14 cellular contexts compared by ENCODE assay signal in genomic region chr14:75275598-75275997, GRCh38. TPM values are rescaled to one million over a fixed set of nuclear protein-coding genes. Genes with fewer than 3 reads are reported as not detected.
DNase-seq lines count a peak whose midpoint lies in the region; ATAC-seq and TF ChIP-seq lines count a peak whose summit lies in the region.
"Had no signal": no experiment of that assay in that cellular context is flagged by ENCODE, and none has a peak within 500 bp of the region (broad histone marks: within the 10 kb centered on the region; RNA-seq: fewer than 3 reads in every experiment).

No MANE protein-coding gene starts in this region.

- no peak overlapping the region for H2BK15ac ChIP-seq in mesenchymal stem cell (ENCODE audit: low read depth, poor library complexity, severe bottlenecking)

- H4K20me1 ChIP-seq in PC-3 (ENCODE audit: low read length) = peaks cover 19% of the 10 kb centered on the region

- no peak overlapping the region for H2BK5ac ChIP-seq in mesenchymal stem cell (ENCODE audit: low read depth, low read length, poor library complexity, severe bottlenecking)

- no peak for TF ChIP-seq CTCF in breast epithelium (IDR thresholded peaks at IDR 0.05)
- no peak for TF ChIP-seq CTCF in GM10266 (IDR thresholded peaks at IDR 0.05; ENCODE audit: control insufficient read depth, insufficient read depth, low read depth, missing control alignments)
- TF ChIP-seq CTCF in ovary (IDR thresholded peaks at IDR 0.05) = no peak
- TF ChIP-seq CTCF in PC-3 (conservative IDR thresholded peaks at IDR 0.05; ENCODE audit: low read depth, low read length) = no peak

- TF ChIP-seq EP300 in ovary (IDR thresholded peaks at IDR 0.05) = no peak

- H3K79me1 ChIP-seq in mesenchymal stem cell (replicated peaks; ENCODE audit: low read length, poor library complexity, severe bottlenecking) = peaks cover 10% of the 10 kb centered on the region

- intact Hi-C loops in CD4-positive, alpha-beta memory T cell (cut with micrococcal nuclease) = no loop called here
- intact Hi-C loops in breast epithelium (cut with DNase I; ENCODE audit: low total_unique reads) (no loop called here), ovary (cut with DNase I) (loop anchor here in 1 of 4 donors (5.0 kb wide), 1 partner anchor 98 kb away; the partner anchor contains the start of gene TMED10), PC-3 (cut with micrococcal nuclease) (loop anchor here (5.0 kb wide), 1 partner anchor 98 kb away; the partner anchor contains the start of gene TMED10)

- peak overlapping the region; percentile 19 for H2AK5ac ChIP-seq in mesenchymal stem cell (ENCODE audit: low read length, severe bottlenecking)

- H3K36me3 Mint-ChIP-seq in CD4-positive, alpha-beta memory T cell = peaks cover 4 to 21% of the 10 kb centered on the region in 2 donors

- peak overlapping the region in 6 of 8 donors; percentile 32 to 72 (median 60) for H3K4me3 Mint-ChIP-seq in CD4-positive, alpha-beta memory T cell

- H3K27ac Mint-ChIP-seq in CD4-positive, alpha-beta memory T cell = peak overlapping the region; percentile 85 to 99 (median 98)

- H4K91ac ChIP-seq in mesenchymal stem cell (ENCODE audit: low read length) = no peak overlapping the region

- no peak overlapping the region for H3K18ac ChIP-seq in mesenchymal stem cell (ENCODE audit: low read depth in 1 of 2, low read length in 2 of 2)

- H3K9ac ChIP-seq in mesenchymal stem cell (ENCODE audit: low read length) (no peak overlapping the region), PC-3 (ENCODE audit: low read length) (no peak overlapping the region)

- H2AFZ ChIP-seq in mesenchymal stem cell (ENCODE audit: low read depth, low read length) (no peak overlapping the region), PC-3 (ENCODE audit: low read length) (no peak overlapping the region)

- peak overlapping the region; percentile 9 to 50 for H2BK12ac ChIP-seq in mesenchymal stem cell (ENCODE audit: low read length in 2 of 2)

- H3K23ac ChIP-seq in mesenchymal stem cell (ENCODE audit: low read length in 2 of 2) = no peak overlapping the region

- no peak overlapping the region for H3K4ac ChIP-seq in mesenchymal stem cell (ENCODE audit: low read depth in 1 of 2, low read length in 2 of 2)

- H3K27me3 Mint-ChIP-seq in CD4-positive, alpha-beta memory T cell = peaks cover 0 to 14% of the 10 kb centered on the region in 2 donors

- H3K79me2 ChIP-seq in PC-3 (ENCODE audit: low read length) = no peaks in the 10 kb centered on the region

- peaks cover 38 to 67% (median 53%) of the 10 kb centered on the region in 4 donors for H3K4me1 Mint-ChIP-seq in CD4-positive, alpha-beta memory T cell

- no peaks in the 10 kb centered on the region for H3K9me2 ChIP-seq in PC-3 (replicated peaks; ENCODE audit: low read length)

- DNase-seq in CD4-positive, alpha-beta memory T cell = no peak
- DNase-seq in breast epithelium (ENCODE audit: low spot score in 2 of 2) = no peak
- no peak for DNase-seq in mesenchymal stem cell
- DNase-seq in stimulated activated CD8-positive, alpha-beta memory T cell treated with anti-CD3 and anti-CD28 coated beads, Interleukin-4, amount 100 ng/mL, for 48 hours = peak; percentile 19
- no peak for DNase-seq in GM10266 (ENCODE audit: extremely low spot score)
- no peak for DNase-seq in ovary
- DNase-seq in PC-3 = no peak
- DNase-seq: activated CD4-positive, CD25-positive, alpha-beta regulatory T cell treated with anti-CD3 and anti-CD28 coated beads, Interleukin-2, amount 50 U/mL, for 72 hours; activated T-cell treated with anti-CD3 and anti-CD28 coated beads for 4 hours; amniotic stem cell; kidney; NCI-H446 treated with DMSO at 0.1 percent for 48 hours had no signal

- H3K36me3 ChIP-seq in CD4-positive, alpha-beta memory T cell (ENCODE audit: insufficient read depth, low read length) = no peaks in the 10 kb centered on the region
- H3K36me3 ChIP-seq in breast epithelium (no peaks in the 10 kb centered on the region), mesenchymal stem cell (ENCODE audit: control insufficient read depth in 1 of 2, insufficient read depth in 2 of 2, low read depth in 1 of 2, low read length in 2 of 2) (peaks cover 2 to 6% of the 10 kb centered on the region in 2 experiments), ovary (peaks cover 3% of the 10 kb centered on the region), PC-3 (ENCODE audit: low read depth, low read length) (peaks cover 4% of the 10 kb centered on the region; the same call in 1 of the 2 replicates)

- BruUV-seq in PC-3 (replicated peaks; lab: Mats Ljungman, UMichigan) = no TSS peak

- H3K4me3 ChIP-seq in CD4-positive, alpha-beta memory T cell (ENCODE audit: low read length in 2 of 2) = no peak overlapping the region
- H3K4me3 ChIP-seq in breast epithelium (no peak overlapping the region), mesenchymal stem cell (ENCODE audit: insufficient read depth in 1 of 2, low read depth in 1 of 2, low read length in 2 of 2) (no peak overlapping the region), ovary (no peak overlapping the region), PC-3 (ENCODE audit: low read length) (no peak overlapping the region)
- H3K4me3 ChIP-seq: K562 had no signal

- peaks cover 0 to 12% (median 0%) of the 10 kb centered on the region in 8 donors for H3K9me3 Mint-ChIP-seq in CD4-positive, alpha-beta memory T cell

- no peaks in the 10 kb centered on the region for H3F3A ChIP-seq in PC-3 (ENCODE audit: low read length, unreplicated experiment)

- H3K4me2 ChIP-seq in mesenchymal stem cell (ENCODE audit: low read length, poor library complexity, severe bottlenecking) (no peak overlapping the region), PC-3 (ENCODE audit: low read length) (no peak overlapping the region)

- peak overlapping the region; percentile 58 for H3K27ac ChIP-seq in CD4-positive, alpha-beta memory T cell (ENCODE audit: low read depth, low read length)
- H3K27ac ChIP-seq in breast epithelium = peak overlapping the region; percentile 100
- no peak overlapping the region for H3K27ac ChIP-seq in mesenchymal stem cell (ENCODE audit: low read length, poor library complexity, severe bottlenecking)
- H3K27ac ChIP-seq in ovary = peak overlapping the region in 1 of 2 donors; percentile 97
- no peak overlapping the region for H3K27ac ChIP-seq in PC-3 (ENCODE audit: low read length)

- no peak overlapping the region for H4K8ac ChIP-seq in mesenchymal stem cell (ENCODE audit: low read length)

- peaks cover 6% of the 10 kb centered on the region for H3K27me3 ChIP-seq in CD4-positive, alpha-beta memory T cell (ENCODE audit: insufficient read depth, low read length)
- H3K27me3 ChIP-seq in breast epithelium (no peaks in the 10 kb centered on the region), mesenchymal stem cell (ENCODE audit: control insufficient read depth in 1 of 2, insufficient read depth in 1 of 2, low read length in 2 of 2) (peaks cover 0 to 16% of the 10 kb centered on the region in 2 experiments), ovary (no peaks in the 10 kb centered on the region), PC-3 (ENCODE audit: low read length) (no peaks in the 10 kb centered on the region; the same call in 1 of the 2 replicates)

- CTCF ChIA-PET in CD4-positive, alpha-beta memory T cell (lab: Charles Lee; ENCODE audit: partially characterized antibody) = interaction anchor here (0.9 to 2.1 kb wide), 5 partner anchors 10 to 36 kb away, joined by 3 to 6 read pairs (median 4); no protein-coding TSS in a partner anchor
- CTCF ChIA-PET in PC-3 (lab: Charles Lee) = no interaction called here

- no peaks in the 10 kb centered on the region for H3K9me3 ChIP-seq in CD4-positive, alpha-beta memory T cell (ENCODE audit: control insufficient read depth in 1 of 2, low read length in 2 of 2)
- H3K9me3 ChIP-seq in breast epithelium (no peaks in the 10 kb centered on the region), mesenchymal stem cell (ENCODE audit: control insufficient read depth, low read length) (no peaks in the 10 kb centered on the region), ovary (no peaks in the 10 kb centered on the region), PC-3 (ENCODE audit: low read length) (no peaks in the 10 kb centered on the region)

- WGBS in mesenchymal stem cell = no CpG with 5 or more reads among the region's 2 CpGs
- WGBS in ovary, 3 donors = 84 to 96% (median 87%) methylated on average over 2 of the region's 2 CpGs

- TF ChIP-seq POLR2A in breast epithelium (IDR thresholded peaks at IDR 0.05) (no peak), ovary (IDR thresholded peaks at IDR 0.05) (no peak)

- no peak overlapping the region for H2BK120ac ChIP-seq in mesenchymal stem cell (ENCODE audit: low read depth, low read length)

- H3K4me1 ChIP-seq in CD4-positive, alpha-beta memory T cell (ENCODE audit: insufficient read depth, low read length) = peaks cover 57% of the 10 kb centered on the region
- H3K4me1 ChIP-seq in breast epithelium (no peaks in the 10 kb centered on the region), mesenchymal stem cell (ENCODE audit: control insufficient read depth, insufficient read depth, low read depth, low read length) (peaks cover 21% of the 10 kb centered on the region), ovary (ENCODE audit: insufficient read depth) (peaks cover 15% of the 10 kb centered on the region), PC-3 (ENCODE audit: insufficient read depth, low read length) (peaks cover 16% of the 10 kb centered on the region; the same call in 1 of the 2 replicates)

- POLR2A ChIA-PET in CD4-positive, alpha-beta memory T cell (lab: Charles Lee; ENCODE audit: partially characterized antibody) = interaction anchor here (1.3 to 6.8 kb wide), 5 partner anchors 17 to 99 kb away, joined by 3 to 91 read pairs (median 11); partner anchors contain the start of gene TMED10
- POLR2A ChIA-PET in PC-3 (lab: Charles Lee; ENCODE audit: unreplicated experiment) = no interaction called here

- H3K14ac ChIP-seq in mesenchymal stem cell (ENCODE audit: low read length in 2 of 2) = no peak overlapping the region

- ATAC-seq in PC-3 (no peak), HG02938 (IDR thresholded peaks at IDR 0.05; ENCODE audit: unreplicated experiment) (no peak)
- ATAC-seq: K562 had no signal

RNA-seq across cellular contexts. Expression of gene FOS, which starts 3.0 kb away (rescaled TPM):
- 1 to 10 TPM; 4.1 to 4.3 TPM for total RNA-seq in CD4-positive, alpha-beta memory T cell
- 100 to 1,000 TPM; 162 to 519 TPM for polyA plus RNA-seq in CD4-positive, alpha-beta memory T cell
- 100 to 1,000 TPM; 398 to 629 (median 549) TPM for total RNA-seq in breast epithelium
- 587 TPM for polyA plus RNA-seq in mesenchymal stem cell (2013, experiment 1 of 2)
- 551 TPM for polyA plus RNA-seq in mesenchymal stem cell (2013, experiment 2 of 2)
- total RNA-seq in ovary = 1,000 to 10,000 TPM in 2 of 7 donors, 100 to 1,000 TPM in 5; 115 to 2,019 (median 178) TPM
- polyA plus RNA-seq in ovary = 100 to 1,000 TPM; 129 to 499 TPM
- 99.2 and 103 TPM in 2 replicates for total RNA-seq in PC-3 (2014; rRNA removed)

Comparison
In these comparisons a context has a peak if more than half of its experiments do, and no peak if none do; other contexts are left out.
1. H3K27ac ChIP-seq: peak in CD4-positive, alpha-beta memory T cell (single experiment) and breast epithelium (2 of 2); none in mesenchymal stem cell (single experiment) and PC-3 (single experiment).
2. RNA of gene FOS, which starts 3.0 kb away (total RNA-seq): 398 to 629 TPM in breast epithelium, 115 to 2,019 TPM in ovary and 99.2 to 103 TPM in PC-3; 4.1 to 4.3 TPM in CD4-positive, alpha-beta memory T cell; every median in the first group is over 10 times any median in the second.